Comparison of ENCODE assay signal across 16 cellular contexts in genomic region chr4:15495621-15496020, GRCh38. TPM values are rescaled to one million over a fixed set of nuclear protein-coding genes. Genes with fewer than 3 reads are reported as not detected.
"Had no signal": no experiment of that assay in that cellular context is flagged by ENCODE, and none has a peak within 500 bp of the region (broad histone marks: within the 10 kb centered on the region; RNA-seq: fewer than 3 reads in every experiment).

No MANE protein-coding gene starts in this region.

- ATAC-seq: activated CD8-positive, alpha-beta T cell treated with anti-CD3 and anti-CD28 coated beads for 36 hours; activated T-cell treated with anti-CD3 and anti-CD28 coated beads, Interleukin-2, amount 50 U/mL, for 72 hours; lower lobe of right lung; naive thymus-derived CD8-positive, alpha-beta T cell; stimulated activated memory B cell treated with anti-CD40 and anti-IgM and Interleukin-4, amounts not matched to agents 10 μg/mL and 1 μg/mL and 100 μg/mL, for 72 hours had no signal

- H3K27ac ChIP-seq: lower lobe of right lung, neutrophil, right atrium auricular region, spleen, transverse colon, WERI-Rb-1 had no signal

- H3K4me1 ChIP-seq: lower lobe of right lung, spleen, transverse colon had no signal

- DNase-seq: activated CD4-positive, alpha-beta T cell treated with anti-CD3 and anti-CD28 coated beads for 4 hours; activated CD8-positive, alpha-beta memory T cell treated with anti-CD3 and anti-CD28 coated beads, Interleukin-2, amount 50 U/mL, for 4 hours; activated CD8-positive, alpha-beta T cell treated with anti-CD3 and anti-CD28 coated beads for 36 hours; activated naive CD8-positive, alpha-beta T cell treated with anti-CD3 and anti-CD28 coated beads, Interleukin-2, amount 10 ng/mL, durations not matched to agents 7 days and 5 days; activated T-cell treated with anti-CD3 and anti-CD28 coated beads, Interleukin-2, amount 50 U/mL, for 72 hours; anterior cingulate cortex; hippocampal formation; lower lobe of right lung; naive thymus-derived CD8-positive, alpha-beta T cell; spleen; stimulated activated CD4-positive, alpha-beta T cell treated with anti-CD3 and anti-CD28 coated beads, Interleukin-1b, Interleukin-23, amount 100 ng/mL, for 48 hours; transverse colon; WERI-Rb-1 had no signal

- H3K9me3 ChIP-seq: lower lobe of right lung, neutrophil, transverse colon had no signal

- H3K4me3 ChIP-seq: lower lobe of right lung, right atrium auricular region, spleen, transverse colon had no signal

- H3K27me3 ChIP-seq: neutrophil, right atrium auricular region, spleen, transverse colon had no signal

- H3K36me3 ChIP-seq: lower lobe of right lung, neutrophil, right atrium auricular region, spleen, transverse colon, WERI-Rb-1 had no signal

RNA-seq across cellular contexts. Expression of gene CC2D2A, which starts 25.9 kb away (rescaled TPM):
- total RNA-seq: activated CD8-positive, alpha-beta T cell treated with anti-CD3 and anti-CD28 coated beads for 36 hours; activated naive CD8-positive, alpha-beta T cell treated with anti-CD3 and anti-CD28 coated beads, Interleukin-2, amount 10 ng/mL, durations not matched to agents 7 days and 5 days; activated T-cell treated with anti-CD3 and anti-CD28 coated beads, Interleukin-2, amount 50 U/mL, for 72 hours; naive thymus-derived CD8-positive, alpha-beta T cell had no signal
- polyA plus RNA-seq: naive thymus-derived CD8-positive, alpha-beta T cell had no signal
